1 cellular context compared by ENCODE assay signal in genomic region chr10:73888514-73888913, GRCh38.
TF ChIP-seq lines count a peak whose summit lies in the region.

No MANE protein-coding gene starts in this region.

TF ChIP-seq in WTC11, 78 proteins besides CTCF, POLR2A, EP300 and RAD21 (continued from another document):
- TF ChIP-seq ZNF512 (CRISPR knock-in tag; IDR thresholded peaks at IDR 0.05; ENCODE audit: borderline replicate concordance), result no peak
TF ChIP-seq in WTC11: peak in this region for 0.
